ENCODE assay signal across 16 cellular contexts in the genomic region with DNA sequence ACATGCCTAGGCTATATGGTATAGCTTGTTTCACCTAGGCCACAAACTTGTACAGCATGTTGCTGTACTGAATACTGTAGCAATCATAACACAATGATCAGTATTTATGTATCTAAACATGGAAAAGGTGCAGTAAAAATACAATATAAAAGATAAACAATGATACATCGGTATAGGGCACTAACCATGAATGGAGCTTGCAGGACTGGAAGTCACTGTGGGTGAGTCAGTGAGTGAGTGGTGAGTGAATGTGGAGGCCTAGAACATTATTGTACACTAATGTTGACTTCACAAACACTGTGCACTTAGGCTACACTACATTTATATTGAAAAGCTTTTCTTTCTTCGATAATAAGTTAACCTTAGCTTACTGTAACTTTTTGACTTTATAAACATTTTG.
"Had no signal": no experiment of that assay in that cellular context is flagged by ENCODE, and none has a peak within 500 bp of the region (broad histone marks: within the 10 kb centered on the region; RNA-seq: fewer than 3 reads in every experiment).

No MANE protein-coding gene starts in this region.

- H3K27ac ChIP-seq: ascending aorta, dorsolateral prefrontal cortex, esophagus muscularis mucosa, heart right ventricle, psoas muscle, sigmoid colon, thyroid gland had no signal

- H3K4me1 ChIP-seq: ascending aorta, esophagus muscularis mucosa, heart right ventricle, psoas muscle, sigmoid colon, thyroid gland had no signal

- H3K9me3 ChIP-seq: ascending aorta, esophagus muscularis mucosa, heart right ventricle, psoas muscle, sigmoid colon, thyroid gland had no signal

- H3K4me3 ChIP-seq: ascending aorta, dorsolateral prefrontal cortex, esophagus muscularis mucosa, heart right ventricle, lung, psoas muscle, sigmoid colon, thyroid gland had no signal

- H3K36me3 ChIP-seq: ascending aorta, esophagus muscularis mucosa, heart right ventricle, sigmoid colon, thyroid gland had no signal

- H3K27me3 ChIP-seq: ascending aorta, dorsolateral prefrontal cortex, esophagus muscularis mucosa, heart right ventricle, sigmoid colon, thyroid gland had no signal

- ATAC-seq: activated T-helper 17 cell treated with anti-CD3 and anti-CD28 coated beads, Interleukin-2, amount 50 U/mL, for 72 hours; heart right ventricle; left colon; psoas muscle; stimulated activated naive B cell treated with anti-CD40 and anti-IgM and Interleukin-4, amounts not matched to agents 10 μg/mL and 1 μg/mL and 100 μg/mL, for 72 hours had no signal

- DNase-seq: activated CD4-positive, alpha-beta T cell treated with anti-CD3 and anti-CD28 coated beads for 1 hour; activated CD4-positive, alpha-beta T cell treated with anti-CD3 and anti-CD28 coated beads, Interleukin-2, amount 50 U/mL, for 4 hours; activated naive CD4-positive, alpha-beta T cell treated with Interleukin-2 at 50 U/mL for 16 hours; dorsolateral prefrontal cortex; foreskin melanocyte; heart right ventricle; left colon; midbrain; psoas muscle; sigmoid colon; stimulated activated naive B cell treated with anti-CD40 and anti-IgM and Interleukin-4, amounts not matched to agents 10 μg/mL and 1 μg/mL and 100 μg/mL, for 72 hours; thyroid gland had no signal
